Comparison of ENCODE assay signal across 1 cellular context in genomic region chr2:19312949-19313348, GRCh38.
TF ChIP-seq lines count a peak whose summit lies in the region.

No MANE protein-coding gene starts in this region.

TF ChIP-seq in H1, 55 proteins besides CTCF, POLR2A, EP300 and RAD21 (continued from another document):
- TF ChIP-seq, protein P1, sequence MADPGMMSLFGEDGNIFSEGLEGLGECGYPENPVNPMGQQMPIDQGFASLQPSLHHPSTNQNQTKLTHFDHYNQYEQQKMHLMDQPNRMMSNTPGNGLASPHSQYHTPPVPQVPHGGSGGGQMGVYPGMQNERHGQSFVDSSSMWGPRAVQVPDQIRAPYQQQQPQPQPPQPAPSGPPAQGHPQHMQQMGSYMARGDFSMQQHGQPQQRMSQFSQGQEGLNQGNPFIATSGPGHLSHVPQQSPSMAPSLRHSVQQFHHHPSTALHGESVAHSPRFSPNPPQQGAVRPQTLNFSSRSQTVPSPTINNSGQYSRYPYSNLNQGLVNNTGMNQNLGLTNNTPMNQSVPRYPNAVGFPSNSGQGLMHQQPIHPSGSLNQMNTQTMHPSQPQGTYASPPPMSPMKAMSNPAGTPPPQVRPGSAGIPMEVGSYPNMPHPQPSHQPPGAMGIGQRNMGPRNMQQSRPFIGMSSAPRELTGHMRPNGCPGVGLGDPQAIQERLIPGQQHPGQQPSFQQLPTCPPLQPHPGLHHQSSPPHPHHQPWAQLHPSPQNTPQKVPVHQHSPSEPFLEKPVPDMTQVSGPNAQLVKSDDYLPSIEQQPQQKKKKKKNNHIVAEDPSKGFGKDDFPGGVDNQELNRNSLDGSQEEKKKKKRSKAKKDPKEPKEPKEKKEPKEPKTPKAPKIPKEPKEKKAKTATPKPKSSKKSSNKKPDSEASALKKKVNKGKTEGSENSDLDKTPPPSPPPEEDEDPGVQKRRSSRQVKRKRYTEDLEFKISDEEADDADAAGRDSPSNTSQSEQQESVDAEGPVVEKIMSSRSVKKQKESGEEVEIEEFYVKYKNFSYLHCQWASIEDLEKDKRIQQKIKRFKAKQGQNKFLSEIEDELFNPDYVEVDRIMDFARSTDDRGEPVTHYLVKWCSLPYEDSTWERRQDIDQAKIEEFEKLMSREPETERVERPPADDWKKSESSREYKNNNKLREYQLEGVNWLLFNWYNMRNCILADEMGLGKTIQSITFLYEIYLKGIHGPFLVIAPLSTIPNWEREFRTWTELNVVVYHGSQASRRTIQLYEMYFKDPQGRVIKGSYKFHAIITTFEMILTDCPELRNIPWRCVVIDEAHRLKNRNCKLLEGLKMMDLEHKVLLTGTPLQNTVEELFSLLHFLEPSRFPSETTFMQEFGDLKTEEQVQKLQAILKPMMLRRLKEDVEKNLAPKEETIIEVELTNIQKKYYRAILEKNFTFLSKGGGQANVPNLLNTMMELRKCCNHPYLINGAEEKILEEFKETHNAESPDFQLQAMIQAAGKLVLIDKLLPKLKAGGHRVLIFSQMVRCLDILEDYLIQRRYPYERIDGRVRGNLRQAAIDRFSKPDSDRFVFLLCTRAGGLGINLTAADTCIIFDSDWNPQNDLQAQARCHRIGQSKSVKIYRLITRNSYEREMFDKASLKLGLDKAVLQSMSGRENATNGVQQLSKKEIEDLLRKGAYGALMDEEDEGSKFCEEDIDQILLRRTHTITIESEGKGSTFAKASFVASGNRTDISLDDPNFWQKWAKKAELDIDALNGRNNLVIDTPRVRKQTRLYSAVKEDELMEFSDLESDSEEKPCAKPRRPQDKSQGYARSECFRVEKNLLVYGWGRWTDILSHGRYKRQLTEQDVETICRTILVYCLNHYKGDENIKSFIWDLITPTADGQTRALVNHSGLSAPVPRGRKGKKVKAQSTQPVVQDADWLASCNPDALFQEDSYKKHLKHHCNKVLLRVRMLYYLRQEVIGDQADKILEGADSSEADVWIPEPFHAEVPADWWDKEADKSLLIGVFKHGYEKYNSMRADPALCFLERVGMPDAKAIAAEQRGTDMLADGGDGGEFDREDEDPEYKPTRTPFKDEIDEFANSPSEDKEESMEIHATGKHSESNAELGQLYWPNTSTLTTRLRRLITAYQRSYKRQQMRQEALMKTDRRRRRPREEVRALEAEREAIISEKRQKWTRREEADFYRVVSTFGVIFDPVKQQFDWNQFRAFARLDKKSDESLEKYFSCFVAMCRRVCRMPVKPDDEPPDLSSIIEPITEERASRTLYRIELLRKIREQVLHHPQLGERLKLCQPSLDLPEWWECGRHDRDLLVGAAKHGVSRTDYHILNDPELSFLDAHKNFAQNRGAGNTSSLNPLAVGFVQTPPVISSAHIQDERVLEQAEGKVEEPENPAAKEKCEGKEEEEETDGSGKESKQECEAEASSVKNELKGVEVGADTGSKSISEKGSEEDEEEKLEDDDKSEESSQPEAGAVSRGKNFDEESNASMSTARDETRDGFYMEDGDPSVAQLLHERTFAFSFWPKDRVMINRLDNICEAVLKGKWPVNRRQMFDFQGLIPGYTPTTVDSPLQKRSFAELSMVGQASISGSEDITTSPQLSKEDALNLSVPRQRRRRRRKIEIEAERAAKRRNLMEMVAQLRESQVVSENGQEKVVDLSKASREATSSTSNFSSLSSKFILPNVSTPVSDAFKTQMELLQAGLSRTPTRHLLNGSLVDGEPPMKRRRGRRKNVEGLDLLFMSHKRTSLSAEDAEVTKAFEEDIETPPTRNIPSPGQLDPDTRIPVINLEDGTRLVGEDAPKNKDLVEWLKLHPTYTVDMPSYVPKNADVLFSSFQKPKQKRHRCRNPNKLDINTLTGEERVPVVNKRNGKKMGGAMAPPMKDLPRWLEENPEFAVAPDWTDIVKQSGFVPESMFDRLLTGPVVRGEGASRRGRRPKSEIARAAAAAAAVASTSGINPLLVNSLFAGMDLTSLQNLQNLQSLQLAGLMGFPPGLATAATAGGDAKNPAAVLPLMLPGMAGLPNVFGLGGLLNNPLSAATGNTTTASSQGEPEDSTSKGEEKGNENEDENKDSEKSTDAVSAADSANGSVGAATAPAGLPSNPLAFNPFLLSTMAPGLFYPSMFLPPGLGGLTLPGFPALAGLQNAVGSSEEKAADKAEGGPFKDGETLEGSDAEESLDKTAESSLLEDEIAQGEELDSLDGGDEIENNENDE (IDR thresholded peaks at IDR 0.05; ENCODE audit: insufficient replicate concordance, low read length) = no peak
- no peak for TF ChIP-seq JUN (IDR thresholded peaks at IDR 0.05; ENCODE audit: low read depth, low read length)
- TF ChIP-seq BRCA1 (IDR thresholded peaks at IDR 0.05; ENCODE audit: low read depth, low read length) = no peak
- TF ChIP-seq SP4 (IDR thresholded peaks at IDR 0.05; ENCODE audit: low read length) = no peak
- no peak for TF ChIP-seq EGR1 (IDR thresholded peaks at IDR 0.05; ENCODE audit: borderline replicate concordance, low read depth, low read length)
- no peak for TF ChIP-seq RNF2 (IDR thresholded peaks at IDR 0.05; ENCODE audit: borderline replicate concordance, low read depth, low read length, missing control alignments, poor library complexity, severe bottlenecking)
- TF ChIP-seq NANOG (IDR thresholded peaks at IDR 0.05; ENCODE audit: insufficient read depth, low read depth, low read length, poor library complexity, severe bottlenecking) = no peak
- no peak for TF ChIP-seq NRF1 (IDR thresholded peaks at IDR 0.05; ENCODE audit: low read depth, low read length)
- TF ChIP-seq SP1 (IDR thresholded peaks at IDR 0.05; ENCODE audit: low read depth, low read length) = no peak
- no peak for TF ChIP-seq SUZ12 (IDR thresholded peaks at IDR 0.05; ENCODE audit: low read length)
